2 cellular contexts compared by ENCODE assay signal in the genomic region with DNA sequence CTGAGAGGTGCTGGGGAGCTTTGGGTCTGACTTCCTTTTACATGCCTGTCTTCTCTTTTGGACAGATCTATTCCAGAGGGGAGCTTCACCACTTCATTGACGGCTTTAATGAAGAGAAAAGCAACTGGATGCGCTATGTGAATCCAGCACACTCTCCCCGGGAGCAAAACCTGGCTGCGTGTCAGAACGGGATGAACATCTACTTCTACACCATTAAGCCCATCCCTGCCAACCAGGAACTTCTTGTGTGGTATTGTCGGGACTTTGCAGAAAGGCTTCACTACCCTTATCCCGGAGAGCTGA.
TF ChIP-seq lines count a peak whose summit lies in the region.

No MANE protein-coding gene starts in this region.

TF ChIP-seq in HEK293, 187 proteins besides CTCF, POLR2A, EP300 and RAD21 (continued from another document):
- TF ChIP-seq, protein P1, sequence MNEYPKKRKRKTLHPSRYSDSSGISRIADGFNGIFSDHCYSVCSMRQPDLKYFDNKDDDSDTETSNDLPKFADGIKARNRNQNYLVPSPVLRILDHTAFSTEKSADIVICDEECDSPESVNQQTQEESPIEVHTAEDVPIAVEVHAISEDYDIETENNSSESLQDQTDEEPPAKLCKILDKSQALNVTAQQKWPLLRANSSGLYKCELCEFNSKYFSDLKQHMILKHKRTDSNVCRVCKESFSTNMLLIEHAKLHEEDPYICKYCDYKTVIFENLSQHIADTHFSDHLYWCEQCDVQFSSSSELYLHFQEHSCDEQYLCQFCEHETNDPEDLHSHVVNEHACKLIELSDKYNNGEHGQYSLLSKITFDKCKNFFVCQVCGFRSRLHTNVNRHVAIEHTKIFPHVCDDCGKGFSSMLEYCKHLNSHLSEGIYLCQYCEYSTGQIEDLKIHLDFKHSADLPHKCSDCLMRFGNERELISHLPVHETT (tag by site-specific recombination; IDR thresholded peaks at IDR 0.05), result no peak
- TF ChIP-seq ZNF157 (tag by site-specific recombination; IDR thresholded peaks at IDR 0.05), result no peak

TF ChIP-seq in GM12878, 131 proteins besides CTCF, POLR2A, EP300 and RAD21:
- TF ChIP-seq, protein P2, sequence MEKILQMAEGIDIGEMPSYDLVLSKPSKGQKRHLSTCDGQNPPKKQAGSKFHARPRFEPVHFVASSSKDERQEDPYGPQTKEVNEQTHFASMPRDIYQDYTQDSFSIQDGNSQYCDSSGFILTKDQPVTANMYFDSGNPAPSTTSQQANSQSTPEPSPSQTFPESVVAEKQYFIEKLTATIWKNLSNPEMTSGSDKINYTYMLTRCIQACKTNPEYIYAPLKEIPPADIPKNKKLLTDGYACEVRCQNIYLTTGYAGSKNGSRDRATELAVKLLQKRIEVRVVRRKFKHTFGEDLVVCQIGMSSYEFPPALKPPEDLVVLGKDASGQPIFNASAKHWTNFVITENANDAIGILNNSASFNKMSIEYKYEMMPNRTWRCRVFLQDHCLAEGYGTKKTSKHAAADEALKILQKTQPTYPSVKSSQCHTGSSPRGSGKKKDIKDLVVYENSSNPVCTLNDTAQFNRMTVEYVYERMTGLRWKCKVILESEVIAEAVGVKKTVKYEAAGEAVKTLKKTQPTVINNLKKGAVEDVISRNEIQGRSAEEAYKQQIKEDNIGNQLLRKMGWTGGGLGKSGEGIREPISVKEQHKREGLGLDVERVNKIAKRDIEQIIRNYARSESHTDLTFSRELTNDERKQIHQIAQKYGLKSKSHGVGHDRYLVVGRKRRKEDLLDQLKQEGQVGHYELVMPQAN (conservative IDR thresholded peaks at IDR 0.05), result no peak
- no peak for TF ChIP-seq NR2F1 (conservative IDR thresholded peaks at IDR 0.05)
